8 cellular contexts compared by ENCODE assay signal in genomic region chr7:150323682-150324365, GRCh38. TPM values are rescaled to one million over a fixed set of nuclear protein-coding genes. Genes with fewer than 3 reads are reported as not detected.
DNase-seq lines count a peak whose midpoint lies in the region; ATAC-seq and TF ChIP-seq lines count a peak whose summit lies in the region.

No MANE protein-coding gene starts in this region.

- H3K9me1 ChIP-seq in IMR-90 (ENCODE audit: insufficient read depth, low read length), result no peaks in the 10 kb centered on the region

- in situ Hi-C loops in IMR-90 (cut with MboI; ENCODE audit: low sequenced_read_pairs), result loop anchor here (25.0 kb wide), 1 partner anchor 413 kb away; the partner anchor contains the start of gene GIMAP5

- no peak for TF ChIP-seq POLR2A in IMR-90 (IDR thresholded peaks at IDR 0.05; ENCODE audit: low read depth, low read length)

- no peak overlapping the region for H2AK5ac ChIP-seq in IMR-90 (ENCODE audit: low read depth, low read length)

- no peak overlapping the region for H4K91ac ChIP-seq in IMR-90 (ENCODE audit: insufficient read depth, low read depth, low read length)

- peaks cover 39% of the 10 kb centered on the region for H3K36me3 Mint-ChIP-seq in activated naive CD4-positive, alpha-beta T cell treated with anti-CD3 and anti-CD28 coated beads for 36 hours (ENCODE audit: low read depth)
- H3K36me3 Mint-ChIP-seq in activated naive CD8-positive, alpha-beta T cell treated with anti-CD3 and anti-CD28 coated beads, Interleukin-2, amount 10 ng/mL, durations not matched to agents 7 days and 5 days, result peaks cover 12% of the 10 kb centered on the region
- peaks cover 36% of the 10 kb centered on the region for H3K36me3 Mint-ChIP-seq in stimulated activated naive CD8-positive, alpha-beta T cell treated with anti-CD3 and anti-CD28 coated beads, Interleukin-15, Interleukin-2, amounts not matched to agents 100 ng/mL and 50 ng/mL, for 24 hours (ENCODE audit: low read depth)

- BruUV-seq in IMR-90 (replicated peaks; lab: Mats Ljungman, UMichigan), result no TSS peak

- no peak for TF ChIP-seq CTCF in IMR-90 (conservative IDR thresholded peaks at IDR 0.05; ENCODE audit: low read depth, low read length)

- peak overlapping the region; percentile 95 for H3K4me3 Mint-ChIP-seq in activated naive CD4-positive, alpha-beta T cell treated with anti-CD3 and anti-CD28 coated beads for 36 hours
- peak overlapping the region; percentile 99 for H3K4me3 Mint-ChIP-seq in activated naive CD8-positive, alpha-beta T cell treated with anti-CD3 and anti-CD28 coated beads, Interleukin-2, amount 10 ng/mL, durations not matched to agents 7 days and 5 days
- peak overlapping the region; percentile 95 for H3K4me3 Mint-ChIP-seq in stimulated activated naive CD8-positive, alpha-beta T cell treated with anti-CD3 and anti-CD28 coated beads, Interleukin-15, Interleukin-2, amounts not matched to agents 100 ng/mL and 50 ng/mL, for 24 hours

- dilution Hi-C loops in IMR-90 (cut with HindIII; ENCODE audit: low sequenced_read_pairs, unreplicated experiment), result no loop called here

- CTCF ChIA-PET in activated naive CD4-positive, alpha-beta T cell treated with anti-CD3 and anti-CD28 coated beads for 36 hours (lab: Charles Lee), result interaction anchor here (1.1 kb wide), 1 partner anchor 46 kb away, joined by 3 read pairs; no protein-coding TSS in a partner anchor
- CTCF ChIA-PET in IMR-90 (lab: Yijun Ruan, JAX), result no interaction called here

- no peaks in the 10 kb centered on the region for H4K20me1 ChIP-seq in IMR-90 (ENCODE audit: insufficient read depth, low read length)

- no peak overlapping the region for H2AK9ac ChIP-seq in IMR-90 (replicated peaks; ENCODE audit: low read depth, low read length, poor library complexity)

- H3K9me3 ChIP-seq in IMR-90 (ENCODE audit: control insufficient read depth, insufficient read depth, low read length) (no peaks in the 10 kb centered on the region), iPS-15b (ENCODE audit: control insufficient read depth, insufficient read depth, low read length) (no peaks in the 10 kb centered on the region)

- no peak overlapping the region for H2BK20ac ChIP-seq in IMR-90 (ENCODE audit: low read depth, low read length)

- ATAC-seq in IMR-90 (ENCODE audit: low read depth), result no peak
- ATAC-seq in activated naive CD8-positive, alpha-beta T cell treated with anti-CD3 and anti-CD28 coated beads, Interleukin-2, amount 10 ng/mL, durations not matched to agents 7 days and 5 days (ENCODE audit: low read depth), result peak; percentile 32
- no peak for ATAC-seq in HG03469 (IDR thresholded peaks at IDR 0.05; ENCODE audit: unreplicated experiment)

- H3K27me3 Mint-ChIP-seq in activated naive CD4-positive, alpha-beta T cell treated with anti-CD3 and anti-CD28 coated beads for 36 hours (ENCODE audit: low read depth), result no peaks in the 10 kb centered on the region
- H3K27me3 Mint-ChIP-seq in activated naive CD8-positive, alpha-beta T cell treated with anti-CD3 and anti-CD28 coated beads, Interleukin-2, amount 10 ng/mL, durations not matched to agents 7 days and 5 days, result no peaks in the 10 kb centered on the region
- no peaks in the 10 kb centered on the region for H3K27me3 Mint-ChIP-seq in stimulated activated naive CD8-positive, alpha-beta T cell treated with anti-CD3 and anti-CD28 coated beads, Interleukin-15, Interleukin-2, amounts not matched to agents 100 ng/mL and 50 ng/mL, for 24 hours

- H3K56ac ChIP-seq in IMR-90 (ENCODE audit: extremely low read depth, insufficient read depth, low read length), result no peak overlapping the region

- H3K4me1 Mint-ChIP-seq in activated naive CD4-positive, alpha-beta T cell treated with anti-CD3 and anti-CD28 coated beads for 36 hours (ENCODE audit: low read depth), result peaks cover 46% of the 10 kb centered on the region
- H3K4me1 Mint-ChIP-seq in activated naive CD8-positive, alpha-beta T cell treated with anti-CD3 and anti-CD28 coated beads, Interleukin-2, amount 10 ng/mL, durations not matched to agents 7 days and 5 days, result peaks cover 21% of the 10 kb centered on the region
- H3K4me1 Mint-ChIP-seq in stimulated activated naive CD8-positive, alpha-beta T cell treated with anti-CD3 and anti-CD28 coated beads, Interleukin-15, Interleukin-2, amounts not matched to agents 100 ng/mL and 50 ng/mL, for 24 hours (ENCODE audit: low read depth), result peaks cover 54% of the 10 kb centered on the region

- 60% methylated on average over 8 of the region's 16 CpGs; no CpG with 5 or more reads in 1 of the 2 experiments for WGBS in IMR-90 (ENCODE audit: extremely low coverage in 2 of 2, insufficient read length in 1 of 2), 2 experiments

- no peak overlapping the region for H2BK15ac ChIP-seq in IMR-90 (ENCODE audit: low read depth, low read length)

- no peak overlapping the region for H3K27ac ChIP-seq in IMR-90 (ENCODE audit: insufficient read depth, low read length)

- H3K23ac ChIP-seq in IMR-90 (ENCODE audit: low read depth, low read length), result no peak overlapping the region

- no peak overlapping the region for H2BK5ac ChIP-seq in IMR-90 (ENCODE audit: low read depth, low read length, poor library complexity, severe bottlenecking)

- no peak overlapping the region for H3K14ac ChIP-seq in IMR-90 (replicated peaks; ENCODE audit: low read depth, low read length)

- H3K36me3 ChIP-seq in IMR-90 (ENCODE audit: control insufficient read depth, insufficient read depth, low read length) (no peaks in the 10 kb centered on the region), iPS-15b (ENCODE audit: control insufficient read depth, insufficient read depth, low read length) (peaks cover 28% of the 10 kb centered on the region)

- H3K18ac ChIP-seq in IMR-90 (ENCODE audit: low read depth, low read length), result no peak overlapping the region

- H3K9ac ChIP-seq in IMR-90 (ENCODE audit: low read depth, low read length), result no peak overlapping the region
- peak overlapping the region; percentile 74 for H3K9ac ChIP-seq in iPS-15b (ENCODE audit: low read depth, low read length)

- H3K4me3 ChIP-seq in IMR-90 (ENCODE audit: insufficient read depth, low read depth, low read length) (no peak overlapping the region), iPS-15b (ENCODE audit: low read depth, low read length) (peak overlapping the region; percentile 78)

- no peaks in the 10 kb centered on the region for H3K9me3 Mint-ChIP-seq in activated naive CD4-positive, alpha-beta T cell treated with anti-CD3 and anti-CD28 coated beads for 36 hours
- no peaks in the 10 kb centered on the region for H3K9me3 Mint-ChIP-seq in activated naive CD8-positive, alpha-beta T cell treated with anti-CD3 and anti-CD28 coated beads, Interleukin-2, amount 10 ng/mL, durations not matched to agents 7 days and 5 days
- H3K9me3 Mint-ChIP-seq in stimulated activated naive CD8-positive, alpha-beta T cell treated with anti-CD3 and anti-CD28 coated beads, Interleukin-15, Interleukin-2, amounts not matched to agents 100 ng/mL and 50 ng/mL, for 24 hours, result no peaks in the 10 kb centered on the region

- H3K27me3 ChIP-seq in IMR-90 (ENCODE audit: control insufficient read depth, insufficient read depth, low read length) (no peaks in the 10 kb centered on the region; the same call in 1 of the 2 replicates), iPS-15b (ENCODE audit: control insufficient read depth, insufficient read depth, low read length) (no peaks in the 10 kb centered on the region)

- intact Hi-C loops in activated naive CD4-positive, alpha-beta T cell treated with anti-CD3 and anti-CD28 coated beads for 36 hours (cut with micrococcal nuclease), result loop anchor here (2.0 to 5.0 kb wide), 6 partner anchors 33 to 758 kb away; partner anchors contain the start of genes FASTK and TMUB1
- intact Hi-C loops in IMR-90 (cut with micrococcal nuclease), result no loop called here

- no peak overlapping the region for H2BK120ac ChIP-seq in IMR-90 (ENCODE audit: low read depth, low read length)

- H3K79me1 ChIP-seq in IMR-90 (ENCODE audit: low read depth in 1 of 2, low read length in 2 of 2), result no peaks in the 10 kb centered on the region

- peaks cover 10% of the 10 kb centered on the region; the same call in 1 of the 2 replicates for H3K4me1 ChIP-seq in IMR-90 (ENCODE audit: control insufficient read depth, insufficient read depth, low read length)
- H3K4me1 ChIP-seq in iPS-15b (ENCODE audit: control insufficient read depth, insufficient read depth, low read length), result peaks cover 17% of the 10 kb centered on the region

- H3K4ac ChIP-seq in IMR-90 (ENCODE audit: low read depth, low read length), result no peak overlapping the region

- peak overlapping the region; percentile 72 for H2AFZ ChIP-seq in IMR-90 (replicated peaks; ENCODE audit: low read length, poor library complexity)

- H4K8ac ChIP-seq in IMR-90 (ENCODE audit: low read depth in 2 of 2, low read length in 2 of 2), result peak overlapping the region in 1 of 2 experiments; percentile 47; a peak in 1 of 4 replicates

- peak overlapping the region; percentile 97 for H3K27ac Mint-ChIP-seq in activated naive CD4-positive, alpha-beta T cell treated with anti-CD3 and anti-CD28 coated beads for 36 hours
- H3K27ac Mint-ChIP-seq in activated naive CD8-positive, alpha-beta T cell treated with anti-CD3 and anti-CD28 coated beads, Interleukin-2, amount 10 ng/mL, durations not matched to agents 7 days and 5 days, result peak overlapping the region; percentile 98
- H3K27ac Mint-ChIP-seq in stimulated activated naive CD8-positive, alpha-beta T cell treated with anti-CD3 and anti-CD28 coated beads, Interleukin-15, Interleukin-2, amounts not matched to agents 100 ng/mL and 50 ng/mL, for 24 hours, result peak overlapping the region; percentile 99

- POLR2A ChIA-PET in IMR-90 (lab: Charles Lee; ENCODE audit: unreplicated experiment), result no interaction called here
- POLR2A ChIA-PET in activated naive CD8-positive, alpha-beta T cell treated with anti-CD3 and anti-CD28 coated beads, Interleukin-2, amount 10 ng/mL, durations not matched to agents 7 days and 5 days (lab: Charles Lee), result interaction anchor here (1.0 to 1.8 kb wide), 6 partner anchors 10 to 432 kb away, joined by 3 to 10 read pairs (median 4); partner anchors contain the start of gene REPIN1

- DNase-seq in activated naive CD4-positive, alpha-beta T cell treated with anti-CD3 and anti-CD28 coated beads for 36 hours, result no peak
- no peak for DNase-seq in activated naive CD4-positive, alpha-beta T cell treated with Interleukin-2 at 50 U/mL for 16 hours
- DNase-seq in IMR-90, result no peak
- no peak for DNase-seq in activated naive CD8-positive, alpha-beta T cell treated with anti-CD3 and anti-CD28 coated beads, Interleukin-2, amount 10 ng/mL, durations not matched to agents 7 days and 5 days
- DNase-seq in islet precursor cell, result no peak

- no peak overlapping the region for H4K5ac ChIP-seq in IMR-90 (ENCODE audit: low read depth, low read length)

- TF ChIP-seq RAD21 in IMR-90 (IDR thresholded peaks at IDR 0.05; ENCODE audit: low read length), result no peak

- no peak overlapping the region for H3K4me2 ChIP-seq in IMR-90 (ENCODE audit: low read depth, low read length)

RNA-seq across cellular contexts. Expression of gene ACTR3C, which starts 0.5 kb away (rescaled TPM):
- 1 to 10 TPM; 3.1 to 3.4 TPM for total RNA-seq in activated naive CD4-positive, alpha-beta T cell treated with anti-CD3 and anti-CD28 coated beads for 36 hours
- not detected in 2 replicates for total RNA-seq in IMR-90 (2012; rRNA removed)
- not detected in 2 replicates for polyA plus RNA-seq in IMR-90 (2012; rRNA removed)
- polyA plus RNA-seq in IMR-90 (2012; cell fraction: cytosol; rRNA removed), result not detected in 2 replicates
- 0.02 TPM in 1 of 2 replicates, not detected in the other for polyA plus RNA-seq in IMR-90 (2012; cell fraction: nucleus; rRNA removed; ENCODE audit: low replicate concordance)
- 1 to 10 TPM; 6.4 to 7.0 TPM for total RNA-seq in activated naive CD8-positive, alpha-beta T cell treated with anti-CD3 and anti-CD28 coated beads, Interleukin-2, amount 10 ng/mL, durations not matched to agents 7 days and 5 days

RNA-seq across cellular contexts. Expression of gene LRRC61, which starts 0.7 kb away (rescaled TPM):
- 10 to 100 TPM; 10.3 to 13.3 TPM for total RNA-seq in activated naive CD4-positive, alpha-beta T cell treated with anti-CD3 and anti-CD28 coated beads for 36 hours
- not detected in 2 replicates for total RNA-seq in IMR-90 (2012; rRNA removed)
- 0.06 and 0.07 TPM in 2 replicates for polyA plus RNA-seq in IMR-90 (2012; rRNA removed)
- 0.07 TPM in 1 of 2 replicates, not detected in the other for polyA plus RNA-seq in IMR-90 (2012; cell fraction: cytosol; rRNA removed)
- polyA plus RNA-seq in IMR-90 (2012; cell fraction: nucleus; rRNA removed; ENCODE audit: low replicate concordance), result not detected in 2 replicates
- total RNA-seq in activated naive CD8-positive, alpha-beta T cell treated with anti-CD3 and anti-CD28 coated beads, Interleukin-2, amount 10 ng/mL, durations not matched to agents 7 days and 5 days, result 10 to 100 TPM; 16.6 to 17.2 TPM

RNA-seq across cellular contexts. Expression of gene RARRES2, which starts 17.6 kb away (rescaled TPM):
- not detected for total RNA-seq in activated naive CD4-positive, alpha-beta T cell treated with anti-CD3 and anti-CD28 coated beads for 36 hours
- not detected in 2 replicates for total RNA-seq in IMR-90 (2012; rRNA removed)
- 1.4 and 1.6 TPM in 2 replicates for polyA plus RNA-seq in IMR-90 (2012; rRNA removed)
- polyA plus RNA-seq in IMR-90 (2012; cell fraction: cytosol; rRNA removed), result 1.7 and 2.1 TPM in 2 replicates
- polyA plus RNA-seq in IMR-90 (2012; cell fraction: nucleus; rRNA removed; ENCODE audit: low replicate concordance), result 1.0 and 2.4 TPM in 2 replicates
- total RNA-seq in activated naive CD8-positive, alpha-beta T cell treated with anti-CD3 and anti-CD28 coated beads, Interleukin-2, amount 10 ng/mL, durations not matched to agents 7 days and 5 days, result not detected

RNA-seq across cellular contexts. Expression of gene REPIN1, which starts 44.8 kb away (rescaled TPM):
- 10 to 100 TPM; 45.7 to 49.3 TPM for total RNA-seq in activated naive CD4-positive, alpha-beta T cell treated with anti-CD3 and anti-CD28 coated beads for 36 hours
- 19.4 and 20.6 TPM in 2 replicates for total RNA-seq in IMR-90 (2012; rRNA removed)
- 50.6 and 59.7 TPM in 2 replicates for polyA plus RNA-seq in IMR-90 (2012; rRNA removed)
- polyA plus RNA-seq in IMR-90 (2012; cell fraction: cytosol; rRNA removed), result 56.1 and 62.3 TPM in 2 replicates
- polyA plus RNA-seq in IMR-90 (2012; cell fraction: nucleus; rRNA removed; ENCODE audit: low replicate concordance), result 76.7 and 123 TPM in 2 replicates
- total RNA-seq in activated naive CD8-positive, alpha-beta T cell treated with anti-CD3 and anti-CD28 coated beads, Interleukin-2, amount 10 ng/mL, durations not matched to agents 7 days and 5 days, result 10 to 100 TPM; 53.4 to 57.5 TPM

RNA-seq across cellular contexts. Expression of gene ZNF775, which starts 55.3 kb away (rescaled TPM):
- total RNA-seq in activated naive CD4-positive, alpha-beta T cell treated with anti-CD3 and anti-CD28 coated beads for 36 hours, result 1 to 10 TPM; 4.5 to 5.2 TPM
- 1.4 TPM in 2 replicates for total RNA-seq in IMR-90 (2012; rRNA removed)
- 2.6 and 4.0 TPM in 2 replicates for polyA plus RNA-seq in IMR-90 (2012; rRNA removed)
- polyA plus RNA-seq in IMR-90 (2012; cell fraction: cytosol; rRNA removed), result 2.1 and 5.8 TPM in 2 replicates
- 2.2 and 7.1 TPM in 2 replicates for polyA plus RNA-seq in IMR-90 (2012; cell fraction: nucleus; rRNA removed; ENCODE audit: low replicate concordance)
- total RNA-seq in activated naive CD8-positive, alpha-beta T cell treated with anti-CD3 and anti-CD28 coated beads, Interleukin-2, amount 10 ng/mL, durations not matched to agents 7 days and 5 days, result 1 to 10 TPM; 5.4 to 6.4 TPM

Comparison
In these comparisons a context has a peak if more than half of its experiments do, and no peak if none do; other contexts are left out.
1. RNA of gene LRRC61, which starts 0.7 kb away (total RNA-seq): 16.6 to 17.2 TPM in activated naive CD8-positive, alpha-beta T cell treated with anti-CD3 and anti-CD28 coated beads, Interleukin-2, amount 10 ng/mL, durations not matched to agents 7 days and 5 days and 10.3 to 13.3 TPM in activated naive CD4-positive, alpha-beta T cell treated with anti-CD3 and anti-CD28 coated beads for 36 hours; not detected in IMR-90; every median in the first group is over 10 times any median in the second.
2. Peak in every context shown above with its lines, with median percentiles within 50 percentile points of each other: H3K27ac Mint-ChIP-seq and H3K4me3 Mint-ChIP-seq.